2 cellular contexts compared by ENCODE assay signal in the genomic region with DNA sequence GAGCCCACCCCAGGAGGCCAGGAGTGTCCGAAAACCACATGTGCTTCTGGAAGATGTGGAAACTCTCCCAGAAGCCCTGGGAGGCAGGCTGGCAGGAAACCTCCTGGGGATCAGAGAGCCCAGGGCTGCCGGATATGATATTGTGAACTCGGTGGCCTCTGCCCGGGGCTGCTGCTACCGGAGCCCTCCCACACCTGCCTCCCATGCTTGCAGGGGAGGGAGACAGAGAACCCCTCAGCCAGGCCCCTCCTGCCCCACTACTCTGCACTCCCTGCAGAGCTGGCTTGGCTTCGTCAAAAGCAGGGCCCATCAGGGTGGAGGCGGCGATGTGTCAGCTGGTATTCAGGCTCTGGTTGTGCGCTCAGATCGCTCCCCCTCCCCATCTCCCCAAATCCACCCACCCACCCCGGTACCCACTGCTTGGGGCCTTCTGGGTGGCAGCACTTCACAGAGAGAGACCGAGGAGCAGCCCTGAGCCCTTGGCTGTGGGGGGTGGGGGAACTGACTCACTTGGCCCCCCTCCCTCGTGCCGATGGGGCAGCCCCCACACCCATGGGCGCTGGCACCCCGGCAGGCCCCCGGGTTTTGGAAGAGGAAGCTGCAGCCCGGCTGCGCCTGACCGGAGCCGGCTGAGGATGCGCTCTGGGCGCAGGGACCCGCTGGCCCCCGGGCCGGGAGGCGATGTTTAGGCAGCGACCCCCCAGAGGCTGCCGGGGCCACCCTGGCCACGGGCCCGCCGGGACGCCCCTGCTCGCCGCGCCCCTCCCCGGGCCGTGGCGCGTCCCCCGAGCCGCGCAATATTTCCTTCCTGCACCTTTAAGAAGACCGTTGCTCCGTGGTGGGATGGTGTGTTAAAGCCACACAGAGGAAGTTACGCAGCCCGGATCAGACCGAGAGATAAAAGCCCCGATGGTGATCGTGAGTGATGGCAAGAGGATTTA.
A peak's percentile ranks its signal among the peaks of the same experiment; 100 is the strongest.
TF ChIP-seq lines count a peak whose summit lies in the region.

No MANE protein-coding gene starts in this region.

TF ChIP-seq in K562, 482 proteins besides CTCF, POLR2A, EP300 and RAD21:
- TF ChIP-seq CREM (IDR thresholded peaks at IDR 0.05; ENCODE audit: low read depth), result peak; percentile 58
- TF ChIP-seq GABPA (tag; conservative IDR thresholded peaks at IDR 0.05; ENCODE audit: low read depth), result peak; percentile 62
- TF ChIP-seq, protein P1, sequence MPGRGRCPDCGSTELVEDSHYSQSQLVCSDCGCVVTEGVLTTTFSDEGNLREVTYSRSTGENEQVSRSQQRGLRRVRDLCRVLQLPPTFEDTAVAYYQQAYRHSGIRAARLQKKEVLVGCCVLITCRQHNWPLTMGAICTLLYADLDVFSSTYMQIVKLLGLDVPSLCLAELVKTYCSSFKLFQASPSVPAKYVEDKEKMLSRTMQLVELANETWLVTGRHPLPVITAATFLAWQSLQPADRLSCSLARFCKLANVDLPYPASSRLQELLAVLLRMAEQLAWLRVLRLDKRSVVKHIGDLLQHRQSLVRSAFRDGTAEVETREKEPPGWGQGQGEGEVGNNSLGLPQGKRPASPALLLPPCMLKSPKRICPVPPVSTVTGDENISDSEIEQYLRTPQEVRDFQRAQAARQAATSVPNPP (IDR thresholded peaks at IDR 0.05; ENCODE audit: borderline replicate concordance, insufficient read depth, insufficient read length), result no peak

TF ChIP-seq in HepG2, 621 proteins besides CTCF, POLR2A, EP300 and RAD21:
- TF ChIP-seq, protein P2, sequence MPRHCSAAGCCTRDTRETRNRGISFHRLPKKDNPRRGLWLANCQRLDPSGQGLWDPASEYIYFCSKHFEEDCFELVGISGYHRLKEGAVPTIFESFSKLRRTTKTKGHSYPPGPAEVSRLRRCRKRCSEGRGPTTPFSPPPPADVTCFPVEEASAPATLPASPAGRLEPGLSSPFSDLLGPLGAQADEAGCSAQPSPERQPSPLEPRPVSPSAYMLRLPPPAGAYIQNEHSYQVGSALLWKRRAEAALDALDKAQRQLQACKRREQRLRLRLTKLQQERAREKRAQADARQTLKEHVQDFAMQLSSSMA (CRISPR knock-in tag; IDR thresholded peaks at IDR 0.05), result no peak
- TF ChIP-seq ZNF292 (CRISPR knock-in tag; IDR thresholded peaks at IDR 0.05; ENCODE audit: borderline replicate concordance, low read depth), result no peak
- no peak for TF ChIP-seq EED (CRISPR knock-in tag; IDR thresholded peaks at IDR 0.05)
- TF ChIP-seq, protein P3, sequence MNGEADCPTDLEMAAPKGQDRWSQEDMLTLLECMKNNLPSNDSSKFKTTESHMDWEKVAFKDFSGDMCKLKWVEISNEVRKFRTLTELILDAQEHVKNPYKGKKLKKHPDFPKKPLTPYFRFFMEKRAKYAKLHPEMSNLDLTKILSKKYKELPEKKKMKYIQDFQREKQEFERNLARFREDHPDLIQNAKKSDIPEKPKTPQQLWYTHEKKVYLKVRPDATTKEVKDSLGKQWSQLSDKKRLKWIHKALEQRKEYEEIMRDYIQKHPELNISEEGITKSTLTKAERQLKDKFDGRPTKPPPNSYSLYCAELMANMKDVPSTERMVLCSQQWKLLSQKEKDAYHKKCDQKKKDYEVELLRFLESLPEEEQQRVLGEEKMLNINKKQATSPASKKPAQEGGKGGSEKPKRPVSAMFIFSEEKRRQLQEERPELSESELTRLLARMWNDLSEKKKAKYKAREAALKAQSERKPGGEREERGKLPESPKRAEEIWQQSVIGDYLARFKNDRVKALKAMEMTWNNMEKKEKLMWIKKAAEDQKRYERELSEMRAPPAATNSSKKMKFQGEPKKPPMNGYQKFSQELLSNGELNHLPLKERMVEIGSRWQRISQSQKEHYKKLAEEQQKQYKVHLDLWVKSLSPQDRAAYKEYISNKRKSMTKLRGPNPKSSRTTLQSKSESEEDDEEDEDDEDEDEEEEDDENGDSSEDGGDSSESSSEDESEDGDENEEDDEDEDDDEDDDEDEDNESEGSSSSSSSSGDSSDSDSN (CRISPR knock-in tag; IDR thresholded peaks at IDR 0.05), result peak; percentile 19; the same call in 1 of the 2 replicates
- TF ChIP-seq ZNF383 (CRISPR knock-in tag; IDR thresholded peaks at IDR 0.05; ENCODE audit: borderline replicate concordance), result no peak
- 0 out of 2 replicates have a peak, but pooled peaks have one; percentile 21 for TF ChIP-seq EZH2 (conservative IDR thresholded peaks at IDR 0.05; ENCODE audit: low read depth, low read length)
- no peak for TF ChIP-seq MIER2 (CRISPR knock-in tag; IDR thresholded peaks at IDR 0.05)
- no peak for TF ChIP-seq HOXA5 (CRISPR knock-in tag; IDR thresholded peaks at IDR 0.05)
- no peak for TF ChIP-seq ZNF484 (CRISPR knock-in tag; IDR thresholded peaks at IDR 0.05; ENCODE audit: borderline replicate concordance, low read depth)
- no peak for TF ChIP-seq NPAS2 (CRISPR knock-in tag; IDR thresholded peaks at IDR 0.05; ENCODE audit: borderline replicate concordance)
- TF ChIP-seq KDM6A (CRISPR knock-in tag; IDR thresholded peaks at IDR 0.05; ENCODE audit: low read depth), result no peak
- TF ChIP-seq RARG (CRISPR knock-in tag; IDR thresholded peaks at IDR 0.05; ENCODE audit: low read depth), result no peak
- peak; percentile 41 for TF ChIP-seq HNRNPLL (IDR thresholded peaks at IDR 0.05; ENCODE audit: low read depth, low read length, poor library complexity, severe bottlenecking)
- TF ChIP-seq KAT2B (IDR thresholded peaks at IDR 0.05; ENCODE audit: borderline replicate concordance, low read depth, low read length), result no peak
